ENCODE assay signal across 28 cellular contexts in genomic region chr7:24428676-24429075, GRCh38.
"Had no signal": no experiment of that assay in that cellular context is flagged by ENCODE, and none has a peak within 500 bp of the region (broad histone marks: within the 10 kb centered on the region; RNA-seq: fewer than 3 reads in every experiment).

No MANE protein-coding gene starts in this region.

- H3K9me3 ChIP-seq: pancreas, prostate gland, uterus had no signal

- H3K4me3 Mint-ChIP-seq: immature natural killer cell; naive thymus-derived CD4-positive, alpha-beta T cell; natural killer cell treated with Interleukin-12 subunit alpha and Interleukin-12 subunit beta and Interleukin-15 and Interleukin-18, amount 100 ng/mL, for 72 hours; stimulated activated memory B cell treated with anti-CD40 and anti-IgM and Interleukin-4, amounts not matched to agents 10 μg/mL and 1 μg/mL and 100 μg/mL, for 72 hours; stimulated activated naive CD8-positive, alpha-beta T cell treated with anti-CD3 and anti-CD28 coated beads, Interleukin-15, amount 100 ng/mL, for 72 hours; type B pancreatic cell had no signal

- FAIRE-seq: islet of Langerhans, kidney, pancreas, small intestine had no signal

- H3K27ac ChIP-seq: left ventricle myocardium inferior, pancreas, prostate gland, sigmoid colon, spleen, tibial nerve, uterus had no signal

- H3K27ac Mint-ChIP-seq: immature natural killer cell; naive thymus-derived CD4-positive, alpha-beta T cell; natural killer cell treated with Interleukin-12 subunit alpha and Interleukin-12 subunit beta and Interleukin-15 and Interleukin-18, amount 100 ng/mL, for 72 hours; stimulated activated memory B cell treated with anti-CD40 and anti-IgM and Interleukin-4, amounts not matched to agents 10 μg/mL and 1 μg/mL and 100 μg/mL, for 72 hours; stimulated activated naive CD8-positive, alpha-beta T cell treated with anti-CD3 and anti-CD28 coated beads, Interleukin-15, amount 100 ng/mL, for 72 hours; type B pancreatic cell had no signal

- H3K4me3 ChIP-seq: left ventricle myocardium inferior, lung, mucosa of descending colon, pancreas, prostate gland, sigmoid colon, spleen, tibial nerve, uterus had no signal

- DNase-seq: hypothalamus; immature natural killer cell; kidney; left colon; left ventricle myocardium inferior; midbrain; mucosa of descending colon; naive thymus-derived CD4-positive, alpha-beta T cell; nucleus accumbens; pancreas; posterior cingulate gyrus; retina; right cardiac atrium; sigmoid colon; small intestine; spleen; stimulated activated CD4-positive, alpha-beta T cell treated with anti-CD3 and anti-CD28 coated beads, Interleukin-4, amount 100 ng/mL, for 24 hours; stimulated activated naive CD4-positive, alpha-beta T cell treated with Interleukin-2 at 50 U/mL for 16 hours; stimulated activated naive CD8-positive, alpha-beta T cell treated with anti-CD3 and anti-CD28 coated beads, Interleukin-15, amount 100 ng/mL, for 72 hours; substantia nigra; uterus had no signal

- H3K27me3 Mint-ChIP-seq: natural killer cell treated with Interleukin-12 subunit alpha and Interleukin-12 subunit beta and Interleukin-15 and Interleukin-18, amount 100 ng/mL, for 72 hours had no signal

- H3K36me3 ChIP-seq: left ventricle myocardium inferior, pancreas, prostate gland, sigmoid colon, spleen, tibial nerve, uterus had no signal

- ATAC-seq: left colon; mucosa of descending colon; naive thymus-derived CD4-positive, alpha-beta T cell; natural killer cell treated with Interleukin-12 subunit alpha and Interleukin-12 subunit beta and Interleukin-15 and Interleukin-18, amount 100 ng/mL, for 72 hours; pancreas; right cardiac atrium; stimulated activated memory B cell treated with anti-CD40 and anti-IgM and Interleukin-4, amounts not matched to agents 10 μg/mL and 1 μg/mL and 100 μg/mL, for 72 hours; stimulated activated naive CD8-positive, alpha-beta T cell treated with anti-CD3 and anti-CD28 coated beads, Interleukin-15, amount 100 ng/mL, for 72 hours had no signal

- H3K4me1 Mint-ChIP-seq: immature natural killer cell; naive thymus-derived CD4-positive, alpha-beta T cell; stimulated activated memory B cell treated with anti-CD40 and anti-IgM and Interleukin-4, amounts not matched to agents 10 μg/mL and 1 μg/mL and 100 μg/mL, for 72 hours; stimulated activated naive CD8-positive, alpha-beta T cell treated with anti-CD3 and anti-CD28 coated beads, Interleukin-15, amount 100 ng/mL, for 72 hours had no signal

- H3K27me3 ChIP-seq: pancreas, sigmoid colon, spleen, tibial nerve, uterus had no signal

- H3K9me3 Mint-ChIP-seq: immature natural killer cell; natural killer cell treated with Interleukin-12 subunit alpha and Interleukin-12 subunit beta and Interleukin-15 and Interleukin-18, amount 100 ng/mL, for 72 hours had no signal

- H3K4me1 ChIP-seq: left ventricle myocardium inferior, pancreas, prostate gland, sigmoid colon, spleen, tibial nerve, uterus had no signal

- H3K36me3 Mint-ChIP-seq: immature natural killer cell; natural killer cell treated with Interleukin-12 subunit alpha and Interleukin-12 subunit beta and Interleukin-15 and Interleukin-18, amount 100 ng/mL, for 72 hours; stimulated activated memory B cell treated with anti-CD40 and anti-IgM and Interleukin-4, amounts not matched to agents 10 μg/mL and 1 μg/mL and 100 μg/mL, for 72 hours; type B pancreatic cell had no signal
